1 cellular context compared by ENCODE assay signal in genomic region chr12:121026274-121027045, GRCh38.
TF ChIP-seq lines count a peak whose summit lies in the region.

No MANE protein-coding gene starts in this region.

TF ChIP-seq in WTC11, 78 proteins besides CTCF, POLR2A, EP300 and RAD21 (continued from another document):
- TF ChIP-seq ZSCAN18 (CRISPR knock-in tag; IDR thresholded peaks at IDR 0.05) (no peak), NFE2L1 (CRISPR knock-in tag; IDR thresholded peaks at IDR 0.05) (no peak), ZNF263 (CRISPR knock-in tag; IDR thresholded peaks at IDR 0.05; ENCODE audit: low read depth) (no peak), ZNF281 (CRISPR knock-in tag; IDR thresholded peaks at IDR 0.05) (no peak)
